In the genomic region with DNA sequence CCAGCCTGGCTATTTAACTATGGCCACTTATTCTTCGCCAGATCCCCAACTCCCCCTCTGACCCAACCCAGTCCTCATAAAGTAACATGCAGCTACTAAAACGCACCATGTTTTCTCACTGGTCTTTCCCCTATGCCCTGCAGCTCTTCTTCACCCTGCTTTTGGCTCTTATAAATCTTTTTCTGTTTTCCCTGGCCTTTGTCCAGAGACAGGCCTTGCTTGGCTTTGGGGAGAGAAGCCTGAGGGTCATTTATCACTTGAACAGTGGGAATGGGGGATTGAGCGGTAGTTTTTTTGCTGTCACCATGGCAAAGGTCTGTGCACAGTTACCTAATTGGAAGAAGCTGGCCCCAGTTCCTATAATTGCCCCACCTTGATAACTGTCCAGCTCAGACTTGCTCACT, we compare ENCODE assay signal across 19 cellular contexts.
DNase-seq lines count a peak whose midpoint lies in the region; ATAC-seq and TF ChIP-seq lines count a peak whose summit lies in the region.
"Had no signal": no experiment of that assay in that cellular context is flagged by ENCODE, and none has a peak within 500 bp of the region (broad histone marks: within the 10 kb centered on the region; RNA-seq: fewer than 3 reads in every experiment).

No MANE protein-coding gene starts in this region.

- no peaks in the 10 kb centered on the region for H3K79me2 ChIP-seq in fibroblast of lung (ENCODE audit: control insufficient read depth, insufficient read depth, low read length)

- H2AFZ ChIP-seq in fibroblast of lung (ENCODE audit: low read length): no peak overlapping the region

- intact Hi-C loops in posterior cingulate gyrus (cut with DNase I): no loop called here
- intact Hi-C loops in natural killer cell (cut with micrococcal nuclease): no loop called here

- peak overlapping the region; percentile 87 to 94 (median 93) for H3K27ac Mint-ChIP-seq in nephron
- H3K27ac Mint-ChIP-seq in natural killer cell: no peak overlapping the region
- H3K27ac Mint-ChIP-seq: CD4-positive, alpha-beta T cell; naive B cell; stimulated activated naive B cell treated with anti-CD40 and anti-IgM and Interleukin-4, amounts not matched to agents 10 μg/mL and 1 μg/mL and 100 μg/mL, for 72 hours had no signal

- no peaks in the 10 kb centered on the region for H4K20me1 ChIP-seq in fibroblast of lung (ENCODE audit: control insufficient read depth, extremely low read depth, insufficient read depth, low read length)

- no peaks in the 10 kb centered on the region for H3K36me3 ChIP-seq in fibroblast of lung (ENCODE audit: control insufficient read depth, insufficient read depth, low read length)
- H3K36me3 ChIP-seq: tibial nerve had no signal

- H3K9me3 Mint-ChIP-seq in nephron (no peaks in the 10 kb centered on the region), natural killer cell (peaks cover 6 to 7% of the 10 kb centered on the region in 2 donors)
- H3K9me3 Mint-ChIP-seq: CD4-positive, alpha-beta T cell; naive B cell; stimulated activated naive B cell treated with anti-CD40 and anti-IgM and Interleukin-4, amounts not matched to agents 10 μg/mL and 1 μg/mL and 100 μg/mL, for 72 hours had no signal

- no peaks in the 10 kb centered on the region for H3K36me3 Mint-ChIP-seq in nephron (ENCODE audit: low read depth)
- peaks cover 7% of the 10 kb centered on the region for H3K36me3 Mint-ChIP-seq in natural killer cell

- H3K4me1 Mint-ChIP-seq in nephron (peaks cover 51% of the 10 kb centered on the region), natural killer cell (no peaks in the 10 kb centered on the region)
- H3K4me1 Mint-ChIP-seq: naive B cell; stimulated activated naive B cell treated with anti-CD40 and anti-IgM and Interleukin-4, amounts not matched to agents 10 μg/mL and 1 μg/mL and 100 μg/mL, for 72 hours had no signal

- DNase-seq in A172 (ENCODE audit: low spot score) (peak; percentile 11), NCI-H446 treated with DMSO at 0.1 percent for 48 hours (lab: John Stamatoyannopoulos, UW) (peak; percentile 10), fibroblast of lung (ENCODE audit: low read depth in 2 of 2) (peak; percentile 37 to 76), posterior cingulate gyrus (no peak), natural killer cell (no peak), OCI-M1 (lab: John Stamatoyannopoulos, UW) (no peak), iPS-NIHi7 (ENCODE audit: extremely low spot score) (no peak)
- DNase-seq: activated CD4-positive, alpha-beta T cell treated with anti-CD3 and anti-CD28 coated beads for 48 hours; aorta; CD4-positive, alpha-beta T cell; DMS79; H7; naive B cell; RPMI8226; stimulated activated naive B cell treated with anti-CD40 and anti-IgM and Interleukin-4, amounts not matched to agents 10 μg/mL and 1 μg/mL and 100 μg/mL, for 72 hours had no signal

- no peak for ATAC-seq in natural killer cell
- ATAC-seq: HepG2; stimulated activated naive B cell treated with anti-CD40 and anti-IgM and Interleukin-4, amounts not matched to agents 10 μg/mL and 1 μg/mL and 100 μg/mL, for 72 hours had no signal

- H3K4me1 ChIP-seq in fibroblast of lung (ENCODE audit: control insufficient read depth, extremely low read depth, insufficient read depth, low read length): peaks cover 3% of the 10 kb centered on the region

- no peak overlapping the region for H3K27ac ChIP-seq in fibroblast of lung (ENCODE audit: insufficient read depth, low read length)
- H3K27ac ChIP-seq: coronary artery, tibial nerve had no signal

- no peak overlapping the region for H3K4me3 ChIP-seq in fibroblast of lung (replicated peaks in 1 of 4; ENCODE audit: control extremely low read depth in 1 of 4, insufficient read depth in 1 of 4, low read depth in 3 of 4, low read length in 4 of 4)
- H3K4me3 ChIP-seq: coronary artery, tibial nerve had no signal

- H3K27me3 ChIP-seq in fibroblast of lung (ENCODE audit: control insufficient read depth, insufficient read depth, low read length): no peaks in the 10 kb centered on the region
- H3K27me3 ChIP-seq: tibial nerve had no signal

- TF ChIP-seq CTCF in fibroblast of lung (conservative IDR thresholded peaks at IDR 0.05 in 1 of 2, IDR thresholded peaks at IDR 0.05 in 1 of 2; ENCODE audit: low read depth in 1 of 2, low read length in 2 of 2) (no peak), nephron (IDR thresholded peaks at IDR 0.05; ENCODE audit: unreplicated experiment in 3 of 3) (no peak), natural killer cell (IDR thresholded peaks at IDR 0.05) (no peak)

- H3K4me3 Mint-ChIP-seq in nephron (peak overlapping the region in 2 of 3 experiments; percentile 0 to 3), natural killer cell (no peak overlapping the region)
- H3K4me3 Mint-ChIP-seq: CD4-positive, alpha-beta T cell; naive B cell; stimulated activated naive B cell treated with anti-CD40 and anti-IgM and Interleukin-4, amounts not matched to agents 10 μg/mL and 1 μg/mL and 100 μg/mL, for 72 hours had no signal

- H3K27me3 Mint-ChIP-seq in nephron (ENCODE audit: low read depth) (no peaks in the 10 kb centered on the region), natural killer cell (ENCODE audit: low read depth in 2 of 2) (no peaks in the 10 kb centered on the region)
- H3K27me3 Mint-ChIP-seq: CD4-positive, alpha-beta T cell; naive B cell; stimulated activated naive B cell treated with anti-CD40 and anti-IgM and Interleukin-4, amounts not matched to agents 10 μg/mL and 1 μg/mL and 100 μg/mL, for 72 hours had no signal

- H3K4me2 ChIP-seq in fibroblast of lung (ENCODE audit: extremely low read depth, insufficient read depth, low read length): no peak overlapping the region

- no peaks in the 10 kb centered on the region for H3K9me3 ChIP-seq in fibroblast of lung (ENCODE audit: control insufficient read depth, insufficient read depth, low read depth, low read length)
- H3K9me3 ChIP-seq: tibial nerve had no signal

- H3K9ac ChIP-seq in fibroblast of lung (ENCODE audit: insufficient read depth, low read length): no peak overlapping the region

Comparison
In these comparisons a context has a peak if more than half of its experiments do, and no peak if none do; other contexts are left out.
1. DNase-seq: peak in A172 (single experiment), NCI-H446 treated with DMSO at 0.1 percent for 48 hours (single experiment) and fibroblast of lung (2 of 2); none in posterior cingulate gyrus (0 of 10), natural killer cell (single experiment), OCI-M1 (single experiment) and iPS-NIHi7 (single experiment).
2. H3K27ac Mint-ChIP-seq: peak in nephron (3 of 3); none in natural killer cell (0 of 2).